Comparison of ENCODE assay signal across 9 cellular contexts in the genomic region with DNA sequence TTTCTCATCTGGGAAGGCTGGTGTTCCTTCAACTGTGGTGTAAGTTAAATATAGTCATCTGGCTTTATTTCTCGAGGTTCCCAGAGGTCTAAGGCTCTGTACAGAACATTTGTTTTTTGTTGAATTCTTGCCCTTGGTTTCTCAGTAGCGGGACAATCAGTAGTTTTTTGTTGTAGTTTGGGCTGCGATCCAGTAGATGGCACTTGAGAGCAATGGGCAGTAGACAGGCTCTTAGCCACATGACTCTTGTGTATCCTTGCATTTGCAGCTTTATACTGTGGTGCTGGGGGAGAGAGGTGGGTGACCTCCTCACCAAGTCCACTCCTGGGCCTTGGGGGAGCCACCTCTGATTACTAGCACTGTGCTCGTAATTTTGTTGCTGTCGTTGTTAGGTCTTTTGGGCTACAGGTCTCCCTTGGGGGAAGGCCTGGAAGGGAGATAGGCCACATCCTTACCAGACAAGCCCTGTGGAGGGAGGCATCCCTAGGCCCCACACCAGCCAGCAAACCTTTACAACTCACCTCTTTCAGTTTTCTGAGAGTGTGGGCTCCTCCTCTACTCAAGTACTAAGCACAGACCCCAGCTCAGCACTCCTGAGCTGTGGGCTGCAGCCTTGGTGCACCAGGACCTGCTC. TPM values are rescaled to one million over a fixed set of nuclear protein-coding genes. Genes with fewer than 3 reads are reported as not detected.
DNase-seq lines count a peak whose midpoint lies in the region; ATAC-seq and TF ChIP-seq lines count a peak whose summit lies in the region.
"Had no signal": no experiment of that assay in that cellular context is flagged by ENCODE, and none has a peak within 500 bp of the region (broad histone marks: within the 10 kb centered on the region; RNA-seq: fewer than 3 reads in every experiment).

No MANE protein-coding gene starts in this region.

- TF ChIP-seq CTCF in GM12864 (IDR thresholded peaks at IDR 0.05; ENCODE audit: low read depth, low read length, missing control alignments) (peak; percentile 73), WI38 (IDR thresholded peaks at IDR 0.05; ENCODE audit: low read depth, low read length) (peak; percentile 69), esophagus muscularis mucosa (IDR thresholded peaks at IDR 0.05) (peak; percentile 42 to 48 (median 43))

- no peaks in the 10 kb centered on the region for H3K36me3 ChIP-seq in esophagus muscularis mucosa

- H3K4me1 ChIP-seq in esophagus muscularis mucosa: no peaks in the 10 kb centered on the region

- DNase-seq in AG20443 (ENCODE audit: low spot score): peak; percentile 29
- no peak for DNase-seq in GM12864 (ENCODE audit: low read depth)
- DNase-seq in KBM-7: peak; percentile 64
- DNase-seq in esophagus muscularis mucosa (ENCODE audit: extremely low spot score): no peak
- peak; percentile 20 for DNase-seq in renal cortical epithelial cell (ENCODE audit: low read depth)
- no peak for DNase-seq in HuH-7 (ENCODE audit: low spot score)

- WGBS in esophagus muscularis mucosa: 24% methylated on average over 5 of the region's 5 CpGs

- H3K9me3 ChIP-seq in esophagus muscularis mucosa: no peaks in the 10 kb centered on the region

- TF ChIP-seq EP300 in esophagus muscularis mucosa (IDR thresholded peaks at IDR 0.05): no peak

- H3K4me3 ChIP-seq in GM12864 (ENCODE audit: low read depth, low read length) (no peak overlapping the region), WI38 (ENCODE audit: low read depth, low read length) (no peak overlapping the region), esophagus muscularis mucosa (no peak overlapping the region)

- TF ChIP-seq POLR2A in esophagus muscularis mucosa (IDR thresholded peaks at IDR 0.05; ENCODE audit: low read depth): no peak

- H3K27me3 ChIP-seq in esophagus muscularis mucosa: peaks cover 0 to 8% (median 0%) of the 10 kb centered on the region in 4 donors

- H3K27ac ChIP-seq in esophagus muscularis mucosa (replicated peaks in 1 of 4): no peak overlapping the region

- no peak for ATAC-seq in HG02981 (IDR thresholded peaks at IDR 0.05; ENCODE audit: unreplicated experiment)

- intact Hi-C loops in esophagus muscularis mucosa (cut with DNase I): no loop called here

- in situ Hi-C loops in KBM-7 (cut with MboI; ENCODE audit: low pct_unique_long_range_greater_than_20kb, low sequenced_read_pairs): no loop called here

RNA-seq across cellular contexts. Expression of a gene that starts 8.1 kb away (rescaled TPM):
- total RNA-seq in esophagus muscularis mucosa (not detected), renal cortical epithelial cell (not detected in 2 replicates)
- total RNA-seq: mononuclear cell had no signal

RNA-seq across cellular contexts. Expression of a gene that starts 13.7 kb away (rescaled TPM):
- 1 to 10 TPM; 1.2 to 2.1 (median 2.1) TPM for total RNA-seq in esophagus muscularis mucosa
- total RNA-seq in renal cortical epithelial cell: 1.1 and 2.1 TPM in 2 replicates

RNA-seq across cellular contexts. Expression of a gene that starts 59.0 kb away (rescaled TPM):
- total RNA-seq in esophagus muscularis mucosa (not detected), renal cortical epithelial cell (not detected in 2 replicates)
- total RNA-seq: mononuclear cell had no signal

Comparison
In these comparisons a context has a peak if more than half of its experiments do, and no peak if none do; other contexts are left out.
1. DNase-seq: peak in AG20443 (single experiment), KBM-7 (single experiment) and renal cortical epithelial cell (single experiment); none in GM12864 (single experiment), esophagus muscularis mucosa (single experiment) and HuH-7 (single experiment).
2. Peak in every context shown above with its lines, with median percentiles within 50 percentile points of each other: CTCF ChIP-seq.